Comparison of ENCODE assay signal across 1 cellular context in the genomic region with DNA sequence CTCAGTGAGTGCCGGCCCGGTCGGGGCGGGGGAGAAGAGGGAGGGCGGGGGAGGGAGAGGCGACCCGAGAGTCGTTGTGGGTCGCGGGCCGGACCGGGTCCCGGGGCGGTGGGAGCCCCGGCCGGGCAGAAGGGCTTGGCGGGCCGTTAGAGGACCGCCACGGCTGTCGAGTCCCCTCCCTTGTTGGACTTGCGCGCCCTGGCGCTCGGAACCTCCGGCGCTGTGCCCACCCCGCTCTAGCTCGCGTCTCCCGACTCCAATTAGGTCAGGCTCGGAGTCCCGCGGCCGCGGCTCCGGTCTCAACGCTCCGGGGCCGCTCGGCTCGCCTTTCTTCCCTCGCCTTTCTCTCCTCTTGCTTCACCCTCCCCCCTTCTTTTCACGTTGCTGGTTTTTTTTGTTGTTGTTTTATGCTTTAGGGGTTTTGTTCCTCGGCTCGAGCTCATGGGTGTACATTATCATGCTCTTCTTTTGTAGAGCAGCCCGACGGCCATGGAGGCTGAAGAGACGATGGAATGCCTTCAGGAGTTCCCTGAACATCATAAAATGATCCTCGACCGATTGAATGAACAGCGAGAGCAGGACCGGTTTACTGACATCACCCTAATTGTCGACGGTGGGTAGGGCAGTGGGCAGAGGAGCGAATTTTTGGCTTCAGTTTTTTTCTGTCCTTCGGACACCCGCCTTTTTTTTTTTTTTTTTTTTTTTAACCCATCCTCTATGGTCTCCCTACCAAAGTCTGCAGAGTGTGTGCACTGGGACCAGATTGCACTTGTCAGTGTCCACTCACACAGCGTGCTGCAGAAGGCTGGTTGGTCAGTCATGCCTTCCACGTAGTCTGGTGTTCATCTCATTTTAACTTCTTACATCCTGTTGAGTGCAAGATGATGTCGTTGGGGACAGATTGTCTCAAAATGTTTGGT.
TF ChIP-seq lines count a peak whose summit lies in the region.

No MANE protein-coding gene starts in this region.

TF ChIP-seq in HEK293, 187 proteins besides CTCF, POLR2A, EP300 and RAD21 (continued from another document and continues in another):
- TF ChIP-seq ZNF704 (tag by site-specific recombination; IDR thresholded peaks at IDR 0.05) = no peak
- TF ChIP-seq ZNF501 (tag by site-specific recombination; IDR thresholded peaks at IDR 0.05) = peak; percentile 31; the same call in 1 of the 2 replicates
- TF ChIP-seq ZEB2 (tag by site-specific recombination; IDR thresholded peaks at IDR 0.05) = peak; percentile 37; the same call in 1 of the 2 replicates
- TF ChIP-seq ZBTB10 (tag by site-specific recombination; IDR thresholded peaks at IDR 0.05) = no peak
- TF ChIP-seq HIC1 (tag by site-specific recombination; IDR thresholded peaks at IDR 0.05) = no peak
- no peak; the same call in 1 of the 2 replicates for TF ChIP-seq GLI2 (tag by site-specific recombination; IDR thresholded peaks at IDR 0.05; ENCODE audit: borderline replicate concordance, low read depth)
- TF ChIP-seq, protein P1, sequence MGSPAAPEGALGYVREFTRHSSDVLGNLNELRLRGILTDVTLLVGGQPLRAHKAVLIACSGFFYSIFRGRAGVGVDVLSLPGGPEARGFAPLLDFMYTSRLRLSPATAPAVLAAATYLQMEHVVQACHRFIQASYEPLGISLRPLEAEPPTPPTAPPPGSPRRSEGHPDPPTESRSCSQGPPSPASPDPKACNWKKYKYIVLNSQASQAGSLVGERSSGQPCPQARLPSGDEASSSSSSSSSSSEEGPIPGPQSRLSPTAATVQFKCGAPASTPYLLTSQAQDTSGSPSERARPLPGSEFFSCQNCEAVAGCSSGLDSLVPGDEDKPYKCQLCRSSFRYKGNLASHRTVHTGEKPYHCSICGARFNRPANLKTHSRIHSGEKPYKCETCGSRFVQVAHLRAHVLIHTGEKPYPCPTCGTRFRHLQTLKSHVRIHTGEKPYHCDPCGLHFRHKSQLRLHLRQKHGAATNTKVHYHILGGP (tag by site-specific recombination; IDR thresholded peaks at IDR 0.05) = no peak
- TF ChIP-seq ZFP69B (tag by site-specific recombination; IDR thresholded peaks at IDR 0.05) = no peak
- TF ChIP-seq WT1 (tag by site-specific recombination; IDR thresholded peaks at IDR 0.05) = peak; percentile 54
- TF ChIP-seq, protein P2, sequence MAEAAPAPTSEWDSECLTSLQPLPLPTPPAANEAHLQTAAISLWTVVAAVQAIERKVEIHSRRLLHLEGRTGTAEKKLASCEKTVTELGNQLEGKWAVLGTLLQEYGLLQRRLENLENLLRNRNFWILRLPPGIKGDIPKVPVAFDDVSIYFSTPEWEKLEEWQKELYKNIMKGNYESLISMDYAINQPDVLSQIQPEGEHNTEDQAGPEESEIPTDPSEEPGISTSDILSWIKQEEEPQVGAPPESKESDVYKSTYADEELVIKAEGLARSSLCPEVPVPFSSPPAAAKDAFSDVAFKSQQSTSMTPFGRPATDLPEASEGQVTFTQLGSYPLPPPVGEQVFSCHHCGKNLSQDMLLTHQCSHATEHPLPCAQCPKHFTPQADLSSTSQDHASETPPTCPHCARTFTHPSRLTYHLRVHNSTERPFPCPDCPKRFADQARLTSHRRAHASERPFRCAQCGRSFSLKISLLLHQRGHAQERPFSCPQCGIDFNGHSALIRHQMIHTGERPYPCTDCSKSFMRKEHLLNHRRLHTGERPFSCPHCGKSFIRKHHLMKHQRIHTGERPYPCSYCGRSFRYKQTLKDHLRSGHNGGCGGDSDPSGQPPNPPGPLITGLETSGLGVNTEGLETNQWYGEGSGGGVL (tag by site-specific recombination; IDR thresholded peaks at IDR 0.05) = peak; percentile 56
- TF ChIP-seq ZBTB26 (tag by site-specific recombination; optimal IDR thresholded peaks at IDR 0.05) = peak; percentile 86
- no peak for TF ChIP-seq ZNF791 (tag by site-specific recombination; IDR thresholded peaks at IDR 0.05)
- TF ChIP-seq ZFHX2 (tag by site-specific recombination; conservative IDR thresholded peaks at IDR 0.05) = 0 out of 2 replicates have a peak, but pooled peaks have one; percentile 8
- TF ChIP-seq, protein P3, sequence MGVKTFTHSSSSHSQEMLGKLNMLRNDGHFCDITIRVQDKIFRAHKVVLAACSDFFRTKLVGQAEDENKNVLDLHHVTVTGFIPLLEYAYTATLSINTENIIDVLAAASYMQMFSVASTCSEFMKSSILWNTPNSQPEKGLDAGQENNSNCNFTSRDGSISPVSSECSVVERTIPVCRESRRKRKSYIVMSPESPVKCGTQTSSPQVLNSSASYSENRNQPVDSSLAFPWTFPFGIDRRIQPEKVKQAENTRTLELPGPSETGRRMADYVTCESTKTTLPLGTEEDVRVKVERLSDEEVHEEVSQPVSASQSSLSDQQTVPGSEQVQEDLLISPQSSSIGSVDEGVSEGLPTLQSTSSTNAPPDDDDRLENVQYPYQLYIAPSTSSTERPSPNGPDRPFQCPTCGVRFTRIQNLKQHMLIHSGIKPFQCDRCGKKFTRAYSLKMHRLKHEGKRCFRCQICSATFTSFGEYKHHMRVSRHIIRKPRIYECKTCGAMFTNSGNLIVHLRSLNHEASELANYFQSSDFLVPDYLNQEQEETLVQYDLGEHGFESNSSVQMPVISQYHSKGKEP (tag by site-specific recombination; IDR thresholded peaks at IDR 0.05) = no peak
- TF ChIP-seq ZNF26 (tag by site-specific recombination; IDR thresholded peaks at IDR 0.05) = no peak
- 0 out of 2 replicates have a peak, but pooled peaks have one; percentile 28 for TF ChIP-seq OVOL3 (tag by site-specific recombination; IDR thresholded peaks at IDR 0.05)
- TF ChIP-seq ZNF248 (tag by site-specific recombination; IDR thresholded peaks at IDR 0.05) = no peak
- no peak for TF ChIP-seq SP7 (tag by site-specific recombination; IDR thresholded peaks at IDR 0.05)
- TF ChIP-seq ZNF600 (tag by site-specific recombination; IDR thresholded peaks at IDR 0.05) = peak; percentile 56; the same call in 1 of the 2 replicates
- no peak for TF ChIP-seq ZNF214 (tag by site-specific recombination; IDR thresholded peaks at IDR 0.05; ENCODE audit: borderline replicate concordance)
- no peak for TF ChIP-seq ZNF488 (tag by site-specific recombination; IDR thresholded peaks at IDR 0.05)
- TF ChIP-seq ZSCAN18 (tag by site-specific recombination; IDR thresholded peaks at IDR 0.05) = 0 out of 2 replicates have a peak, but pooled peaks have one; percentile 5
- TF ChIP-seq ZIC2 (tag by site-specific recombination; IDR thresholded peaks at IDR 0.05) = no peak
- no peak for TF ChIP-seq ZNF132 (tag by site-specific recombination; IDR thresholded peaks at IDR 0.05; ENCODE audit: borderline replicate concordance)
- TF ChIP-seq RBAK (tag by site-specific recombination; IDR thresholded peaks at IDR 0.05) = no peak
- TF ChIP-seq ZNF843 (tag by site-specific recombination; IDR thresholded peaks at IDR 0.05) = no peak
- TF ChIP-seq ZSCAN4 (tag by site-specific recombination; IDR thresholded peaks at IDR 0.05) = no peak
- no peak; the same call in none of the 2 replicates for TF ChIP-seq INSM2 (tag by site-specific recombination; IDR thresholded peaks at IDR 0.05)
- no peak for TF ChIP-seq SP2 (tag by site-specific recombination; IDR thresholded peaks at IDR 0.05)
